ENCODE assay signal across 8 cellular contexts in the genomic region with DNA sequence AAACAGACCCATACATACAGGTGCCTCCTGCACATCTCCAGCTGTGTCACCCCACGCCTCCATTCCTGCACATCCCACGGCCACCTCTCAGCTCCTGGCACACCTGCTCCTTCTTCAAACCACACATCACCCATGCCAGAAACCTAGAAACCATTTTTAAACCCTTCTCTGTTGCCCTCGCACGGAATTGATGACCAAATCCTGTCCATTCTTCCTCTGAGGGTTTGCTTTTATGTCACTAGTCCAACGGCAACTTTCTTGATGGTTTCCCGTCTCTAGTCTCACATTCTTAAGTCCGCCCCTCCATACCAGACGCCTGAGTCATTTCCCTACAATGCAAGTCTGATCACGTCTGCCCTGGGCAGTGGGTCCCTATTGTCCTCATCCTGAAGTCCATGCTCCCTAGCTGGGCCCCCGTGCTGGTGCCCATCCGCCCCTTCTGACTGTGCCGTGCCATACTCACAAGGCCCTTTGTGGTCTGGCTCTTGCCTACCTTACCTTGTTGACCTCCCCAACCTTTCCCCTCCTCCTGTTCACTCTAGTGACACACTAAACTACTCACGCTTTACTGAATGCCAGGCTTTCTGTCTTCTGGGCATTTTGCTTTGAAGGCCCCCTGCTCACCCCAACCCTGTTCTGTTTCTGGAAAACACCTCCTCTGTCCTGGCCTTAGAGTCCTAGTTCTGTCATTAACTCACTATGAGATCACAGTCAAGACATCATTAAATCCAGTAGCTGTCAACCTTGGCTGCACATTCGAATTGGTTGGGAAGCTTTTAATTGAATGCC. TPM values are rescaled to one million over a fixed set of nuclear protein-coding genes. Genes with fewer than 3 reads are reported as not detected.
DNase-seq lines count a peak whose midpoint lies in the region; ATAC-seq, FAIRE-seq and TF ChIP-seq lines count a peak whose summit lies in the region.

No MANE protein-coding gene starts in this region.

- FAIRE-seq in kidney (lab: Jason Lieb, UNC): no peak

- TF ChIP-seq POLR2A in erythroblast (IDR thresholded peaks at IDR 0.05; ENCODE audit: low read length): no peak

- H3K4me1 ChIP-seq in HUES48 (ENCODE audit: control insufficient read depth, insufficient read depth, low read length) (peaks cover 23% of the 10 kb centered on the region), kidney (ENCODE audit: control insufficient read depth in 1 of 2, insufficient read depth in 1 of 2, low read depth in 1 of 2, low read length in 2 of 2) (peaks cover 32 to 57% of the 10 kb centered on the region in 2 donors), tibial artery (peaks cover 0 to 95% (median 73%) of the 10 kb centered on the region in 4 donors)

- intact Hi-C loops in kidney (cut with DNase I) (no loop called here), tibial artery (cut with DNase I; ENCODE audit: low total_unique reads) (no loop called here)

- TF ChIP-seq CTCF in kidney (IDR thresholded peaks at IDR 0.05; ENCODE audit: borderline replicate concordance, extremely low read depth, insufficient read depth) (no peak), tibial artery (IDR thresholded peaks at IDR 0.05) (no peak), WERI-Rb-1 (IDR thresholded peaks at IDR 0.05; ENCODE audit: low read depth, low read length) (no peak)

- H3K9ac ChIP-seq in HUES48 (ENCODE audit: low read depth, low read length) (no peak overlapping the region), kidney (ENCODE audit: low read length in 2 of 2) (no peak overlapping the region)

- DNase-seq in AG08395 (ENCODE audit: low spot score): peak; percentile 86
- DNase-seq in amniotic stem cell (lab: John Stamatoyannopoulos, UW): peak; percentile 78
- DNase-seq in kidney: peak; percentile 89
- peak; percentile 53 to 80 for DNase-seq in tibial artery
- no peak for DNase-seq in WERI-Rb-1
- no peak for DNase-seq in erythroblast (lab: John Stamatoyannopoulos, UW)

- peak overlapping the region; percentile 42 for H3K27ac ChIP-seq in HUES48 (ENCODE audit: low read depth, low read length)
- H3K27ac ChIP-seq in kidney (ENCODE audit: low read depth in 2 of 2, low read length in 2 of 2): peak overlapping the region; percentile 39 to 72
- peak overlapping the region; percentile 72 to 84 for H3K27ac ChIP-seq in tibial artery
- no peak overlapping the region for H3K27ac ChIP-seq in WERI-Rb-1

- no peaks in the 10 kb centered on the region for H3K9me3 ChIP-seq in HUES48 (ENCODE audit: control insufficient read depth, insufficient read depth, low read length)
- no peaks in the 10 kb centered on the region for H3K9me3 ChIP-seq in kidney (ENCODE audit: control insufficient read depth in 1 of 2, low read length in 2 of 2)
- H3K9me3 ChIP-seq in tibial artery: no peaks in the 10 kb centered on the region
- H3K9me3 ChIP-seq in WERI-Rb-1 (ENCODE audit: severe bottlenecking): no peaks in the 10 kb centered on the region

- no peak overlapping the region for H3K4me3 ChIP-seq in HUES48 (ENCODE audit: low read depth, low read length)
- H3K4me3 ChIP-seq in kidney (ENCODE audit: low read length in 2 of 2): no peak overlapping the region
- no peak overlapping the region for H3K4me3 ChIP-seq in tibial artery
- H3K4me3 ChIP-seq in WERI-Rb-1 (ENCODE audit: low read depth, low read length): no peak overlapping the region

- H3K27me3 ChIP-seq in HUES48 (ENCODE audit: control insufficient read depth, insufficient read depth, low read length) (no peaks in the 10 kb centered on the region), tibial artery (no peaks in the 10 kb centered on the region), WERI-Rb-1 (ENCODE audit: insufficient read depth, low read depth, severe bottlenecking) (no peaks in the 10 kb centered on the region)

- peaks cover 92% of the 10 kb centered on the region for H3K36me3 ChIP-seq in HUES48 (ENCODE audit: control insufficient read depth, insufficient read depth, low read length)
- peaks cover 0 to 2% of the 10 kb centered on the region in 2 donors for H3K36me3 ChIP-seq in kidney (ENCODE audit: control insufficient read depth in 1 of 2, insufficient read depth in 2 of 2, low read length in 2 of 2)
- H3K36me3 ChIP-seq in tibial artery: peaks cover 0 to 28% (median 12%) of the 10 kb centered on the region in 3 donors
- H3K36me3 ChIP-seq in WERI-Rb-1: peaks cover 90% of the 10 kb centered on the region

- no peak for ATAC-seq in GM21381 (IDR thresholded peaks at IDR 0.05; ENCODE audit: unreplicated experiment)

RNA-seq across cellular contexts. Expression of gene SLC2A1, which starts 17.6 kb away (rescaled TPM):
- 55.9 TPM for total RNA-seq in kidney
- 28.6 TPM for polyA plus RNA-seq in kidney (ENCODE audit: insufficient read depth, low read depth, low replicate concordance)

Comparison
In these comparisons a context has a peak if more than half of its experiments do, and no peak if none do; other contexts are left out.
1. DNase-seq: peak in AG08395 (single experiment), amniotic stem cell (single experiment), kidney (single experiment) and tibial artery (2 of 2); none in WERI-Rb-1 (single experiment) and erythroblast (0 of 2).